In the genomic region with DNA sequence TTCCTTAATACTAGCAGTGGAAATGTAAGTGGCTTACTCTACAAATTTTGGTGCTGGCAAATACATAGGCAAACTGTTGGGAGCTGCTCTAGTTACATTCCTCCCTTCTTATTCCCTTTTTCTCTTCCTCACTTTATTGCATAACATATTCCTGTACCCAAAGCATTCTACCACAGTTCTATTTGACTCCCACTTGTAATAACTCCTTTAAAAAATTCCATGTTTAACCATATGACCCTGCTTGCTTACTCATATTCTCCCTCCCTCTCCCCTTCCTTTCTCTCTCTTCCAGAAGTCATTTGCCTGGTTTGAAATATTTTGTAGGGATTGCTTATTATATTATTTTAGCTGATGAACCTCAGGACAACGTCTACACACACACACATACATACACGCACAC, we compare ENCODE assay signal across 1 cellular context.
TF ChIP-seq lines count a peak whose summit lies in the region.

No MANE protein-coding gene starts in this region.

TF ChIP-seq in endothelial cell of umbilical vein, 7 proteins besides CTCF, POLR2A, EP300 and RAD21:
- TF ChIP-seq GATA2 (IDR thresholded peaks at IDR 0.05; ENCODE audit: insufficient read depth, insufficient read length, low read depth, low read length) (no peak), FOS (IDR thresholded peaks at IDR 0.05; ENCODE audit: borderline replicate concordance, insufficient read depth, low read length) (no peak), POLR2AphosphoS5 (IDR thresholded peaks at IDR 0.05; ENCODE audit: insufficient read depth, low read depth, low read length) (no peak), MYC (IDR thresholded peaks at IDR 0.05; ENCODE audit: low read depth, low read length) (no peak), EZH2 (IDR thresholded peaks at IDR 0.05; ENCODE audit: borderline replicate concordance, low read depth, low read length, severe bottlenecking) (no peak), JUN (IDR thresholded peaks at IDR 0.05; ENCODE audit: borderline replicate concordance, insufficient read depth, insufficient read length, low read depth) (no peak)
- TF ChIP-seq, protein P1, sequence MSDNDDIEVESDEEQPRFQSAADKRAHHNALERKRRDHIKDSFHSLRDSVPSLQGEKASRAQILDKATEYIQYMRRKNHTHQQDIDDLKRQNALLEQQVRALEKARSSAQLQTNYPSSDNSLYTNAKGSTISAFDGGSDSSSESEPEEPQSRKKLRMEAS (IDR thresholded peaks at IDR 0.05; ENCODE audit: insufficient read depth, insufficient read length): no peak
